ENCODE assay signal across 9 cellular contexts in the genomic region with DNA sequence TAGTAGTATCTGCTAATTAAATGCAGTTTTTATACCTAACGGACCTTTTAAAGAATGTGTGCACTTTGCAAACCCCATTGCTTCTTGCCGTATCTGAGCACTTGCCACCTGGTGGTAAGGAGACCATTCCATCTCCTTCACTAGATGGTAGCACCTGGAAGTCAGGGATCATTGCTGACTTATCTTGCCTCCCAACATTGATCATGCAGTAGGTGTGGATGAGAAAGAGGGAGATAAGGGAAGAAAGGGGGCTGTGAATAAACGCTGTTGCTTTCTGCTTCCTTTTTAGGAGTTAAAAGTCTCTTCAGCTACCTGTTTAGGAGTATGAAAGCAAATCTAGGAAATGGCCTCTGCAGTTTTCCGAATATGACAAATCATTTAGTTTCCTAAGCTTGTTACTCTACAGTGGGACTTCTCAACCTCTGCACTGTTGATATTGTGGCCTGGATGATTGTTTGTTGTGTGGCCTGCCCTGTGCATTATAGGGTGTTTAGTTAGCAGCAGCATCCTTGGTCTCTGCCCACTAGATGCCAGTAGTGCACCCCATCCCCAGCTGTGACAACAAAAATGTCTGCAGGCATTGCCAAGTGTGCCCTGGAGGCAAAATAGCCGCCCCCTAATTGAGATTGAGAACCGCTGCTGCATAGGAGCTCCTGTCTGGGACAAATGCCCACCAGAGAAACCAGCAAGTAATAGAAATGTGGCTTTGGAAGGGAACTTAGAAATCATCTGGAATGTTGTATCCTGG. TPM values are rescaled to one million over a fixed set of nuclear protein-coding genes. Genes with fewer than 3 reads are reported as not detected.
DNase-seq lines count a peak whose midpoint lies in the region; ATAC-seq, FAIRE-seq and TF ChIP-seq lines count a peak whose summit lies in the region.
"Had no signal": no experiment of that assay in that cellular context is flagged by ENCODE, and none has a peak within 500 bp of the region (broad histone marks: within the 10 kb centered on the region; RNA-seq: fewer than 3 reads in every experiment).

No MANE protein-coding gene starts in this region.

- peaks cover 42% of the 10 kb centered on the region for H3K4me1 Mint-ChIP-seq in Caco-2 (ENCODE audit: low read depth, unreplicated experiment)
- H3K4me1 Mint-ChIP-seq in glutamatergic neuron (ENCODE audit: low read depth, unreplicated experiment): peaks cover 18% of the 10 kb centered on the region

- no peak overlapping the region for H3K4me3 ChIP-seq in Caco-2 (ENCODE audit: low read depth, low read length)
- H3K4me3 ChIP-seq in small intestine (ENCODE audit: low read depth in 1 of 2, low read length in 2 of 2): no peak overlapping the region
- H3K4me3 ChIP-seq in effector memory CD4-positive, alpha-beta T cell (ENCODE audit: insufficient read depth, low read depth, low read length, poor library complexity, severe bottlenecking): no peak overlapping the region

- peaks cover 2% of the 10 kb centered on the region for H3K9me3 Mint-ChIP-seq in Caco-2 (ENCODE audit: unreplicated experiment)
- H3K9me3 Mint-ChIP-seq in glutamatergic neuron (ENCODE audit: unreplicated experiment): peaks cover 2% of the 10 kb centered on the region

- intact Hi-C loops in Caco-2 (cut with micrococcal nuclease; ENCODE audit: unreplicated experiment): no loop called here

- H3K27ac Mint-ChIP-seq in Caco-2 (ENCODE audit: unreplicated experiment) (peak overlapping the region; percentile 19), glutamatergic neuron (ENCODE audit: unreplicated experiment) (no peak overlapping the region)
- H3K27ac Mint-ChIP-seq: T-cell had no signal

- H3K27ac ChIP-seq in small intestine (ENCODE audit: low read depth in 1 of 2, low read length in 1 of 2): peak overlapping the region in 1 of 2 donors; percentile 12
- no peak overlapping the region for H3K27ac ChIP-seq in effector memory CD4-positive, alpha-beta T cell (ENCODE audit: insufficient read depth, low read length, poor library complexity, severe bottlenecking)

- H3K36me3 ChIP-seq in Caco-2 (ENCODE audit: control insufficient read depth, insufficient read depth, low read length): no peaks in the 10 kb centered on the region
- no peaks in the 10 kb centered on the region for H3K36me3 ChIP-seq in small intestine (ENCODE audit: control insufficient read depth in 2 of 2, insufficient read depth in 2 of 2, low read length in 2 of 2)
- no peaks in the 10 kb centered on the region for H3K36me3 ChIP-seq in effector memory CD4-positive, alpha-beta T cell (ENCODE audit: control insufficient read depth, insufficient read depth, low read length)

- BruUV-seq in Caco-2 (replicated peaks; lab: Mats Ljungman, UMichigan): no TSS peak

- H3K4me1 ChIP-seq in Caco-2 (peaks cover 44% of the 10 kb centered on the region), small intestine (ENCODE audit: control insufficient read depth in 2 of 2, insufficient read depth in 1 of 2, low read depth in 1 of 2, low read length in 1 of 2) (peaks cover 1% of the 10 kb centered on the region in 2 donors)
- H3K4me1 ChIP-seq in effector memory CD4-positive, alpha-beta T cell (ENCODE audit: control insufficient read depth, insufficient read depth, low read length, poor library complexity, severe bottlenecking): no peaks in the 10 kb centered on the region

- H3K4me3 Mint-ChIP-seq in Caco-2 (ENCODE audit: unreplicated experiment) (no peak overlapping the region), glutamatergic neuron (ENCODE audit: unreplicated experiment) (no peak overlapping the region)
- H3K4me3 Mint-ChIP-seq: T-cell had no signal

- no peak for DNase-seq in Caco-2
- DNase-seq in SK-MEL-5 (ENCODE audit: low read depth, low spot score): peak; percentile 60
- DNase-seq in glutamatergic neuron: peak; percentile 27
- DNase-seq in small intestine: peak; percentile 36
- DNase-seq in effector memory CD4-positive, alpha-beta T cell: no peak
- DNase-seq in HTR-8/SVneo (ENCODE audit: insufficient read length, low spot score): no peak

- CTCF ChIA-PET in Caco-2 (lab: Charles Lee): interaction anchor here (1.3 kb wide), 1 partner anchor 25 kb away, joined by 3 read pairs; no protein-coding TSS in a partner anchor

- no peaks in the 10 kb centered on the region for H3K27me3 ChIP-seq in Caco-2 (replicated peaks; ENCODE audit: control insufficient read depth, insufficient read depth, low read length)
- H3K27me3 ChIP-seq in small intestine (ENCODE audit: control insufficient read depth in 2 of 2, insufficient read depth in 2 of 2, low read length in 2 of 2): no peaks in the 10 kb centered on the region
- no peaks in the 10 kb centered on the region for H3K27me3 ChIP-seq in effector memory CD4-positive, alpha-beta T cell (replicated peaks; ENCODE audit: control insufficient read depth, insufficient read depth, low read length, poor library complexity, severe bottlenecking)

- H3K27me3 Mint-ChIP-seq in Caco-2 (ENCODE audit: insufficient read depth, unreplicated experiment) (no peaks in the 10 kb centered on the region), glutamatergic neuron (ENCODE audit: unreplicated experiment) (peaks cover 4% of the 10 kb centered on the region)

- in situ Hi-C loops in SK-MEL-5 (cut with HindIII; ENCODE audit: low pct_unique_long_range_greater_than_20kb, low sequenced_read_pairs): no loop called here

- peak; percentile 15 to 32 for TF ChIP-seq CTCF in Caco-2 (IDR thresholded peaks at IDR 0.05; ENCODE audit: insufficient read depth in 1 of 2, low read depth in 1 of 2, low read length in 1 of 2, severe bottlenecking in 1 of 2, unreplicated experiment in 1 of 2)
- no peak for TF ChIP-seq CTCF in glutamatergic neuron (IDR thresholded peaks at IDR 0.05; ENCODE audit: partially characterized antibody, unreplicated experiment)

- H3K9me3 ChIP-seq in Caco-2 (no peaks in the 10 kb centered on the region), small intestine (ENCODE audit: control insufficient read depth, low read depth) (no peaks in the 10 kb centered on the region)
- no peaks in the 10 kb centered on the region for H3K9me3 ChIP-seq in effector memory CD4-positive, alpha-beta T cell (ENCODE audit: control insufficient read depth, low read length)

- ATAC-seq in GM18861 (IDR thresholded peaks at IDR 0.05; ENCODE audit: unreplicated experiment) (peak; percentile 19), HG03045 (IDR thresholded peaks at IDR 0.05; ENCODE audit: unreplicated experiment) (peak; percentile 41)
- ATAC-seq: T-cell had no signal

- POLR2A ChIA-PET in Caco-2 (lab: Charles Lee): interaction anchor here (0.5 kb wide), 1 partner anchor 139 kb away, joined by 6 read pairs; no protein-coding TSS in a partner anchor

- 36 to 59% (median 46%) methylated on average over 6 of the region's 6 CpGs for WGBS in small intestine, 3 donors

- FAIRE-seq in small intestine (lab: Jason Lieb, UNC): no peak
- no peak for FAIRE-seq in HTR-8/SVneo (lab: Jason Lieb, UNC)

- peaks cover 5% of the 10 kb centered on the region for H3K36me3 Mint-ChIP-seq in Caco-2 (ENCODE audit: insufficient read depth, unreplicated experiment)
- peaks cover 5% of the 10 kb centered on the region for H3K36me3 Mint-ChIP-seq in glutamatergic neuron (ENCODE audit: unreplicated experiment)
- H3K36me3 Mint-ChIP-seq: T-cell had no signal

RNA-seq across cellular contexts. Expression of a gene that starts 38.8 kb away (rescaled TPM):
- 46.9 and 48.9 TPM in 2 replicates for total RNA-seq in Caco-2 (2022)
- total RNA-seq in SK-MEL-5 (2014; rRNA removed; shearing (Covaris generic)): 11.3 and 12.8 TPM in 2 replicates
- 6.0 and 13.4 TPM in 2 replicates for polyA plus RNA-seq in SK-MEL-5 (2015; cell fraction: cytosol; rRNA removed)
- 12.1 and 14.3 TPM in 2 replicates for polyA plus RNA-seq in SK-MEL-5 (2015; cell fraction: nucleus; rRNA removed)
- total RNA-seq in glutamatergic neuron (ENCODE audit: unreplicated experiment): 29.7 TPM
- 1 to 10 TPM; 3.5 to 7.2 (median 6.3) TPM for polyA plus RNA-seq in small intestine

Comparison
In these comparisons a context has a peak if more than half of its experiments do, and no peak if none do; other contexts are left out.
1. DNase-seq: peak in SK-MEL-5 (single experiment), glutamatergic neuron (single experiment) and small intestine (single experiment); none in Caco-2 (0 of 2), effector memory CD4-positive, alpha-beta T cell (0 of 3) and HTR-8/SVneo (single experiment).